14 cellular contexts compared by ENCODE assay signal in genomic region chr6:138456393-138456775, GRCh38. TPM values are rescaled to one million over a fixed set of nuclear protein-coding genes. Genes with fewer than 3 reads are reported as not detected.
DNase-seq lines count a peak whose midpoint lies in the region; ATAC-seq, FAIRE-seq and TF ChIP-seq lines count a peak whose summit lies in the region.
"Had no signal": no experiment of that assay in that cellular context is flagged by ENCODE, and none has a peak within 500 bp of the region (broad histone marks: within the 10 kb centered on the region; RNA-seq: fewer than 3 reads in every experiment).

No MANE protein-coding gene starts in this region.

- RAD21 ChIA-PET in GM12878 (lab: Charles Lee; ENCODE audit: unreplicated experiment), result interaction anchor here (0.6 to 6.0 kb wide), 17 partner anchors 9 to 529 kb away, joined by 3 to 55 read pairs (median 5); partner anchors contain the start of gene NHSL1

- peak; percentile 41 for FAIRE-seq in GM12878 (lab: Jason Lieb, UNC)
- FAIRE-seq: colon had no signal

- no TSS peak for BruUV-seq in GM12878 (replicated peaks; lab: Mats Ljungman, UMichigan)

- H3K9me3 ChIP-seq in GM12878 (replicated peaks; ENCODE audit: control insufficient read depth, insufficient read depth, low read length), result no peaks in the 10 kb centered on the region
- H3K9me3 ChIP-seq: mucosa of descending colon had no signal

- no peaks in the 10 kb centered on the region for H3K36me3 Mint-ChIP-seq in natural killer cell treated with Interleukin-12 subunit alpha and Interleukin-12 subunit beta and Interleukin-15 and Interleukin-18, amount 100 ng/mL, for 72 hours

- intact Hi-C loops in GM12878 (cut with micrococcal nuclease; ENCODE audit: unreplicated experiment), result loop anchor here (1.0 to 2.0 kb wide), 2 partner anchors 28 to 42 kb away; partner anchors contain the start of gene NHSL1

- SMC1A ChIA-PET in GM12878 (lab: Charles Lee; ENCODE audit: uncharacterized antibody, unreplicated experiment), result interaction anchor here (0.8 to 7.8 kb wide), 25 partner anchors 11 to 308 kb away, joined by 3 to 88 read pairs (median 7); partner anchors contain the start of gene NHSL1

- no peak overlapping the region for H2AFZ ChIP-seq in GM12878 (ENCODE audit: control insufficient read depth, low read depth, low read length)

- no peak overlapping the region for H3K9ac ChIP-seq in GM12878 (ENCODE audit: control insufficient read depth, insufficient read depth, low read length)

- peak overlapping the region; percentile 54; the same call in 1 of the 2 replicates for H3K4me2 ChIP-seq in GM12878 (ENCODE audit: control insufficient read depth, insufficient read depth)

- H3K4me1 Mint-ChIP-seq in natural killer cell treated with Interleukin-12 subunit alpha and Interleukin-12 subunit beta and Interleukin-15 and Interleukin-18, amount 100 ng/mL, for 72 hours (ENCODE audit: low read depth in 2 of 2), result peaks cover 9% of the 10 kb centered on the region in 2 donors

- WGBS in GM12878 (ENCODE audit: insufficient coverage, insufficient replicate concordance, low lambda C conversion rate, missing lambda C conversion rate), result 39% methylated on average over 6 of the region's 6 CpGs

- H3K36me3 ChIP-seq in GM12878 (ENCODE audit: control insufficient read depth in 2 of 2, insufficient read depth in 2 of 2, low read length in 1 of 2), result no peaks in the 10 kb centered on the region

- ATAC-seq in GM18517 (IDR thresholded peaks at IDR 0.05; ENCODE audit: unreplicated experiment) (peak; percentile 9), HG03280 (IDR thresholded peaks at IDR 0.05; ENCODE audit: unreplicated experiment) (peak; percentile 8), GM12878 (peak; percentile 3), GM19397 (IDR thresholded peaks at IDR 0.05; ENCODE audit: unreplicated experiment) (no peak), HG03045 (IDR thresholded peaks at IDR 0.05; ENCODE audit: unreplicated experiment) (no peak)
- no peak for ATAC-seq in natural killer cell treated with Interleukin-12 subunit alpha and Interleukin-12 subunit beta and Interleukin-15 and Interleukin-18, amount 100 ng/mL, for 72 hours

- H4K20me1 ChIP-seq in GM12878 (ENCODE audit: control insufficient read depth, insufficient read depth), result no peaks in the 10 kb centered on the region

- peak overlapping the region; percentile 59 for H3K4me3 Mint-ChIP-seq in natural killer cell treated with Interleukin-12 subunit alpha and Interleukin-12 subunit beta and Interleukin-15 and Interleukin-18, amount 100 ng/mL, for 72 hours

- no peaks in the 10 kb centered on the region for H3K9me3 Mint-ChIP-seq in natural killer cell treated with Interleukin-12 subunit alpha and Interleukin-12 subunit beta and Interleukin-15 and Interleukin-18, amount 100 ng/mL, for 72 hours

- H3K4me3 ChIP-seq in GM12878, result no peak overlapping the region
- H3K4me3 ChIP-seq: mucosa of descending colon had no signal

- H3K27me3 ChIP-seq in GM12878 (replicated peaks in 1 of 2; ENCODE audit: control insufficient read depth in 2 of 2, insufficient read depth in 2 of 2, low read length in 1 of 2), result no peaks in the 10 kb centered on the region

- POLR2A ChIA-PET in GM12878 (lab: Charles Lee), result interaction anchor here (0.8 to 2.2 kb wide), 8 partner anchors 12 to 53 kb away, joined by 3 to 12 read pairs (median 8); no protein-coding TSS in a partner anchor

- TF ChIP-seq RAD21 in GM12878 (IDR thresholded peaks at IDR 0.05; ENCODE audit: insufficient read depth, low read depth, low read length), result no peak

- no peaks in the 10 kb centered on the region for H3K79me2 ChIP-seq in GM12878 (ENCODE audit: control insufficient read depth, insufficient read depth, low read length)

- H3K27ac ChIP-seq in GM12878 (ENCODE audit: control insufficient read depth, insufficient read depth), result no peak overlapping the region
- H3K27ac ChIP-seq: WERI-Rb-1 had no signal

- TF ChIP-seq POLR2A in GM12878 (IDR thresholded peaks at IDR 0.05; ENCODE audit: low read depth, low read length), result no peak

- in situ Hi-C loops in GM12878 (cut with MboI), result no loop called here

- no peak for TF ChIP-seq EP300 in GM12878 (IDR thresholded peaks at IDR 0.05; ENCODE audit: borderline replicate concordance in 1 of 2, control insufficient read depth in 1 of 2, low read depth in 2 of 2, low read length in 2 of 2)

- CTCF ChIA-PET in GM12878 (lab: Yijun Ruan, JAX), result interaction anchor here (0.6 to 9.5 kb wide), 17 partner anchors 11 to 315 kb away, joined by 3 to 99 read pairs (median 5); partner anchors contain the start of gene NHSL1

- peak overlapping the region in 1 of 2 donors; percentile 60 for H3K27ac Mint-ChIP-seq in natural killer cell treated with Interleukin-12 subunit alpha and Interleukin-12 subunit beta and Interleukin-15 and Interleukin-18, amount 100 ng/mL, for 72 hours

- H3K4me1 ChIP-seq in GM12878 (ENCODE audit: control insufficient read depth, insufficient read depth, low read length), result peaks cover 21% of the 10 kb centered on the region

- no peaks in the 10 kb centered on the region for H3K27me3 Mint-ChIP-seq in natural killer cell treated with Interleukin-12 subunit alpha and Interleukin-12 subunit beta and Interleukin-15 and Interleukin-18, amount 100 ng/mL, for 72 hours

- DNase-seq in GM12878 (ENCODE audit: low read depth, low spot score), result no peak
- no peak for DNase-seq in natural killer cell treated with Interleukin-12 subunit alpha and Interleukin-12 subunit beta and Interleukin-15 and Interleukin-18, amount 100 ng/mL, for 72 hours (ENCODE audit: low spot score)
- DNase-seq in DMS53 (lab: John Stamatoyannopoulos, UW), result no peak
- DNase-seq in SHP77 treated with DMSO at 0.1 percent for 48 hours (lab: John Stamatoyannopoulos, UW), result no peak
- DNase-seq: activated gamma-delta T cell, head of caudate nucleus, NCI-H2171 treated with DMSO at 0.1 percent for 48 hours, WERI-Rb-1 had no signal

- TF ChIP-seq CTCF in GM12878 (IDR thresholded peaks at IDR 0.05 in 2 of 3, conservative IDR thresholded peaks at IDR 0.05 in 1 of 3; ENCODE audit: control insufficient read depth in 2 of 3, extremely low read depth in 1 of 3, insufficient read depth in 1 of 3, low read depth in 3 of 3, low read length in 3 of 3), result no peak

TF ChIP-seq in GM12878, 131 proteins besides CTCF, POLR2A, EP300 and RAD21:
- no peak for TF ChIP-seq TBL1XR1 (IDR thresholded peaks at IDR 0.05; ENCODE audit: low read depth, low read length)
- no peak for TF ChIP-seq HDAC2 (IDR thresholded peaks at IDR 0.05)
- TF ChIP-seq IKZF1 (conservative IDR thresholded peaks at IDR 0.05), result 0 out of 2 replicates have a peak, but pooled peaks have one; percentile 10
- TF ChIP-seq LARP7 (IDR thresholded peaks at IDR 0.05), result no peak

RNA-seq across cellular contexts. Expression of gene NHSL1, which starts 42.9 kb away (rescaled TPM):
- 39.6 and 44.5 TPM in 2 replicates for total RNA-seq in GM12878 (2013; cell fraction: nucleolus; rRNA removed)
- total RNA-seq in GM12878 (2014; rRNA removed), result 0.56 and 2.0 TPM in 2 replicates
- 0.64 and 0.67 TPM in 2 replicates for total RNA-seq in GM12878 (2014; rRNA removed; fragmentation: Illumina TruSeq; extraction: Trizol)
- 1.2 and 2.7 TPM in 2 replicates for total RNA-seq in GM12878 (2021)
- 0.04 TPM for polyA plus RNA-seq in GM12878 (2011; ENCODE audit: low read depth)
- 10.3 and 14.1 TPM in 2 replicates for polyA plus RNA-seq in GM12878 (2011; rRNA removed)
- 7.1 and 10.2 TPM in 2 replicates for polyA plus RNA-seq in GM12878 (2011; cell fraction: cytosol; rRNA removed)
- polyA plus RNA-seq in GM12878 (2011; cell fraction: nucleus; rRNA removed), result 28.6 and 29.1 TPM in 2 replicates
- polyA plus RNA-seq in GM12878 (2012), result 0.10 and 0.11 TPM in 2 replicates
- polyA plus RNA-seq in GM12878 (2014; fragmentation: Illumina TruSeq; extraction: Trizol), result 0.35 and 1.1 TPM in 2 replicates
- polyA plus RNA-seq in GM12878 (2014; fragmentation: Nextera tagmentation; extraction: Ambion mirVana), result under 1 TPM; 0.26 to 0.66 TPM
- polyA plus RNA-seq in GM12878 (2014; rRNA removed), result 0.67 and 0.72 TPM in 2 replicates
- polyA plus RNA-seq in GM12878 (2016; fragmentation: Nextera tagmentation; extraction: Ambion mirVana), result 1 to 10 TPM; 1.6 TPM
- 49.2 and 80.0 TPM in 2 replicates for polyA minus RNA-seq in GM12878 (2011; rRNA and poly(A)+ RNA removed)
- 22.2 and 29.9 TPM in 2 replicates for polyA minus RNA-seq in GM12878 (2011; cell fraction: cytosol; rRNA and poly(A)+ RNA removed)
- 38.2 and 59.5 TPM in 2 replicates for polyA minus RNA-seq in GM12878 (2011; cell fraction: nucleus; rRNA and poly(A)+ RNA removed)
- total RNA-seq in natural killer cell treated with Interleukin-12 subunit alpha and Interleukin-12 subunit beta and Interleukin-15 and Interleukin-18, amount 100 ng/mL, for 72 hours, result under 1 TPM; 0.14 to 0.73 TPM

RNA-seq across cellular contexts. Expression of gene HEBP2, which starts 52.4 kb away (rescaled TPM):
- 10.2 and 10.9 TPM in 2 replicates for total RNA-seq in GM12878 (2013; cell fraction: nucleolus; rRNA removed)
- 13.1 and 15.2 TPM in 2 replicates for total RNA-seq in GM12878 (2014; rRNA removed)
- 7.0 and 7.4 TPM in 2 replicates for total RNA-seq in GM12878 (2014; rRNA removed; fragmentation: Illumina TruSeq; extraction: Trizol)
- total RNA-seq in GM12878 (2021), result 23.8 and 24.8 TPM in 2 replicates
- 2.8 TPM for polyA plus RNA-seq in GM12878 (2011; ENCODE audit: low read depth)
- polyA plus RNA-seq in GM12878 (2011; rRNA removed), result 25.2 and 52.2 TPM in 2 replicates
- polyA plus RNA-seq in GM12878 (2011; cell fraction: cytosol; rRNA removed), result 6.2 and 11.5 TPM in 2 replicates
- 10.9 and 12.1 TPM in 2 replicates for polyA plus RNA-seq in GM12878 (2011; cell fraction: nucleus; rRNA removed)
- 13.6 and 18.6 TPM in 2 replicates for polyA plus RNA-seq in GM12878 (2012)
- 3.9 and 5.3 TPM in 2 replicates for polyA plus RNA-seq in GM12878 (2014; fragmentation: Illumina TruSeq; extraction: Trizol)
- polyA plus RNA-seq in GM12878 (2014; fragmentation: Nextera tagmentation; extraction: Ambion mirVana), result 10 to 100 TPM in 1 of 2 experiments, 1 to 10 TPM in 1; 3.8 to 17.2 TPM
- 16.7 and 17.5 TPM in 2 replicates for polyA plus RNA-seq in GM12878 (2014; rRNA removed)
- polyA plus RNA-seq in GM12878 (2016; fragmentation: Nextera tagmentation; extraction: Ambion mirVana), result 10 to 100 TPM; 40.1 to 41.8 TPM
- 3.5 and 5.9 TPM in 2 replicates for polyA minus RNA-seq in GM12878 (2011; rRNA and poly(A)+ RNA removed)
- polyA minus RNA-seq in GM12878 (2011; cell fraction: cytosol; rRNA and poly(A)+ RNA removed), result 2.2 and 4.4 TPM in 2 replicates
- polyA minus RNA-seq in GM12878 (2011; cell fraction: nucleus; rRNA and poly(A)+ RNA removed), result 2.7 and 4.0 TPM in 2 replicates
- 10 to 100 TPM; 14.4 to 17.2 TPM for total RNA-seq in natural killer cell treated with Interleukin-12 subunit alpha and Interleukin-12 subunit beta and Interleukin-15 and Interleukin-18, amount 100 ng/mL, for 72 hours

Comparison
In these comparisons a context has a peak if more than half of its experiments do, and no peak if none do; other contexts are left out.
1. ATAC-seq: peak in GM18517 (single experiment), HG03280 (single experiment) and GM12878 (single experiment); none in natural killer cell treated with Interleukin-12 subunit alpha and Interleukin-12 subunit beta and Interleukin-15 and Interleukin-18, amount 100 ng/mL, for 72 hours (0 of 2), GM19397 (single experiment) and HG03045 (single experiment).